In genomic region chr9:72346333-72346732, GRCh38 we compare ENCODE assay signal across 24 cellular contexts. TPM values are rescaled to one million over a fixed set of nuclear protein-coding genes. Genes with fewer than 3 reads are reported as not detected.
DNase-seq lines count a peak whose midpoint lies in the region; ATAC-seq and TF ChIP-seq lines count a peak whose summit lies in the region.
"Had no signal": no experiment of that assay in that cellular context is flagged by ENCODE, and none has a peak within 500 bp of the region (broad histone marks: within the 10 kb centered on the region; RNA-seq: fewer than 3 reads in every experiment).

No MANE protein-coding gene starts in this region.

- no peak overlapping the region for H3K4me3 ChIP-seq in ascending aorta
- H3K4me3 ChIP-seq: BLaER1, GM12878 had no signal

- H3K27ac Mint-ChIP-seq in stimulated activated naive CD8-positive, alpha-beta T cell treated with anti-CD3 and anti-CD28 coated beads, Interleukin-15, amount 100 ng/mL, for 72 hours: no peak overlapping the region
- peak overlapping the region; percentile 41 for H3K27ac Mint-ChIP-seq in T-helper 17 cell
- H3K27ac Mint-ChIP-seq in activated naive CD8-positive, alpha-beta T cell treated with anti-CD3 and anti-CD28 coated beads, Interleukin-2, amount 50 U/mL, for 24 hours: no peak overlapping the region
- H3K27ac Mint-ChIP-seq: CD8-positive, alpha-beta memory T cell had no signal

- H3K4me3 Mint-ChIP-seq in stimulated activated naive CD8-positive, alpha-beta T cell treated with anti-CD3 and anti-CD28 coated beads, Interleukin-15, amount 100 ng/mL, for 72 hours: no peak overlapping the region
- no peak overlapping the region for H3K4me3 Mint-ChIP-seq in T-helper 17 cell
- no peak overlapping the region for H3K4me3 Mint-ChIP-seq in activated naive CD8-positive, alpha-beta T cell treated with anti-CD3 and anti-CD28 coated beads, Interleukin-2, amount 50 U/mL, for 24 hours
- H3K4me3 Mint-ChIP-seq: CD14-positive monocyte; CD4-positive, alpha-beta memory T cell; CD4-positive, CD25-positive, alpha-beta regulatory T cell had no signal

- TF ChIP-seq CTCF in ascending aorta (IDR thresholded peaks at IDR 0.05): no peak

- H3K4me1 Mint-ChIP-seq in stimulated activated naive CD8-positive, alpha-beta T cell treated with anti-CD3 and anti-CD28 coated beads, Interleukin-15, amount 100 ng/mL, for 72 hours: no peaks in the 10 kb centered on the region
- no peaks in the 10 kb centered on the region for H3K4me1 Mint-ChIP-seq in T-helper 17 cell
- H3K4me1 Mint-ChIP-seq in activated naive CD8-positive, alpha-beta T cell treated with anti-CD3 and anti-CD28 coated beads, Interleukin-2, amount 50 U/mL, for 24 hours: peaks cover 27% of the 10 kb centered on the region

- H3K9me3 ChIP-seq in T-helper 17 cell (ENCODE audit: control insufficient read depth, low read length, poor library complexity, severe bottlenecking): no peaks in the 10 kb centered on the region
- H3K9me3 ChIP-seq in ascending aorta: no peaks in the 10 kb centered on the region
- H3K9me3 ChIP-seq: BE2C, BLaER1 had no signal

- no peaks in the 10 kb centered on the region for H3K27me3 ChIP-seq in ascending aorta
- H3K27me3 ChIP-seq: BE2C, BLaER1 had no signal

- peaks cover 0 to 7% of the 10 kb centered on the region in 2 donors for H3K36me3 ChIP-seq in ascending aorta
- H3K36me3 ChIP-seq: BE2C, BLaER1 had no signal

- intact Hi-C loops in ascending aorta (cut with DNase I): no loop called here

- peak; percentile 66 for ATAC-seq in stimulated activated naive CD8-positive, alpha-beta T cell treated with anti-CD3 and anti-CD28 coated beads, Interleukin-15, Interleukin-2, amounts not matched to agents 100 U/mL and 50 U/mL, for 24 hours
- ATAC-seq in stimulated activated naive CD8-positive, alpha-beta T cell treated with anti-CD3 and anti-CD28 coated beads, Interleukin-15, amount 100 ng/mL, for 72 hours: no peak
- no peak for ATAC-seq in T-helper 17 cell
- peak; percentile 76 for ATAC-seq in activated naive CD8-positive, alpha-beta T cell treated with anti-CD3 and anti-CD28 coated beads, Interleukin-2, amount 50 U/mL, for 24 hours
- ATAC-seq: GM12878 had no signal

- H3K36me3 Mint-ChIP-seq in T-helper 17 cell (ENCODE audit: low read depth): no peaks in the 10 kb centered on the region
- no peaks in the 10 kb centered on the region for H3K36me3 Mint-ChIP-seq in activated naive CD8-positive, alpha-beta T cell treated with anti-CD3 and anti-CD28 coated beads, Interleukin-2, amount 50 U/mL, for 24 hours (ENCODE audit: low read depth)
- H3K36me3 Mint-ChIP-seq: CD4-positive, CD25-positive, alpha-beta regulatory T cell had no signal

- H3K9me3 Mint-ChIP-seq in stimulated activated naive CD8-positive, alpha-beta T cell treated with anti-CD3 and anti-CD28 coated beads, Interleukin-15, amount 100 ng/mL, for 72 hours: no peaks in the 10 kb centered on the region
- H3K9me3 Mint-ChIP-seq in activated naive CD8-positive, alpha-beta T cell treated with anti-CD3 and anti-CD28 coated beads, Interleukin-2, amount 50 U/mL, for 24 hours: no peaks in the 10 kb centered on the region
- H3K9me3 Mint-ChIP-seq: CD4-positive, alpha-beta memory T cell; CD4-positive, CD25-positive, alpha-beta regulatory T cell; CD8-positive, alpha-beta memory T cell had no signal

- H3K27me3 Mint-ChIP-seq in stimulated activated naive CD8-positive, alpha-beta T cell treated with anti-CD3 and anti-CD28 coated beads, Interleukin-15, amount 100 ng/mL, for 72 hours: no peaks in the 10 kb centered on the region
- H3K27me3 Mint-ChIP-seq in T-helper 17 cell: no peaks in the 10 kb centered on the region
- no peaks in the 10 kb centered on the region for H3K27me3 Mint-ChIP-seq in activated naive CD8-positive, alpha-beta T cell treated with anti-CD3 and anti-CD28 coated beads, Interleukin-2, amount 50 U/mL, for 24 hours
- H3K27me3 Mint-ChIP-seq: CD4-positive, alpha-beta memory T cell; CD4-positive, CD25-positive, alpha-beta regulatory T cell had no signal

- no peaks in the 10 kb centered on the region for H3K4me1 ChIP-seq in ascending aorta
- H3K4me1 ChIP-seq: BE2C, BLaER1 had no signal

- DNase-seq in stimulated activated naive CD8-positive, alpha-beta T cell treated with anti-CD3 and anti-CD28 coated beads, Interleukin-15, Interleukin-2, amounts not matched to agents 100 U/mL and 50 U/mL, for 24 hours: no peak
- DNase-seq in stimulated activated naive CD8-positive, alpha-beta T cell treated with anti-CD3 and anti-CD28 coated beads, Interleukin-15, amount 100 ng/mL, for 72 hours: no peak
- no peak for DNase-seq in T-helper 17 cell
- DNase-seq in activated naive CD8-positive, alpha-beta T cell treated with anti-CD3 and anti-CD28 coated beads, Interleukin-2, amount 50 U/mL, for 24 hours: no peak
- DNase-seq in amniotic stem cell (lab: John Stamatoyannopoulos, UW): no peak
- no peak for DNase-seq in ascending aorta (ENCODE audit: low spot score in 2 of 2)
- DNase-seq: 8988T; ACHN; BE2C; C1 segment of cervical spinal cord; CD4-positive, alpha-beta memory T cell; CD4-positive, CD25-positive, alpha-beta regulatory T cell; CD8-positive, alpha-beta memory T cell; COR-L47; DMS 273 treated with DMSO at 0.1 percent for 48 hours; DMS153; DMS53; DMS79; DND-41; EL; GDM1 had no signal

- no peak overlapping the region for H3K27ac ChIP-seq in ascending aorta
- H3K27ac ChIP-seq: BLaER1 had no signal

RNA-seq across cellular contexts. Expression of gene ZFAND5, which starts 18.7 kb away (rescaled TPM):
- 100 to 1,000 TPM; 268 to 341 TPM for total RNA-seq in T-helper 17 cell
- 189 TPM for total RNA-seq in ascending aorta

Comparison
In these comparisons a context has a peak if more than half of its experiments do, and no peak if none do; other contexts are left out.
1. ATAC-seq: peak in stimulated activated naive CD8-positive, alpha-beta T cell treated with anti-CD3 and anti-CD28 coated beads, Interleukin-15, Interleukin-2, amounts not matched to agents 100 U/mL and 50 U/mL, for 24 hours (single experiment) and activated naive CD8-positive, alpha-beta T cell treated with anti-CD3 and anti-CD28 coated beads, Interleukin-2, amount 50 U/mL, for 24 hours (single experiment); none in stimulated activated naive CD8-positive, alpha-beta T cell treated with anti-CD3 and anti-CD28 coated beads, Interleukin-15, amount 100 ng/mL, for 72 hours (single experiment) and T-helper 17 cell (single experiment).